In the genomic region with DNA sequence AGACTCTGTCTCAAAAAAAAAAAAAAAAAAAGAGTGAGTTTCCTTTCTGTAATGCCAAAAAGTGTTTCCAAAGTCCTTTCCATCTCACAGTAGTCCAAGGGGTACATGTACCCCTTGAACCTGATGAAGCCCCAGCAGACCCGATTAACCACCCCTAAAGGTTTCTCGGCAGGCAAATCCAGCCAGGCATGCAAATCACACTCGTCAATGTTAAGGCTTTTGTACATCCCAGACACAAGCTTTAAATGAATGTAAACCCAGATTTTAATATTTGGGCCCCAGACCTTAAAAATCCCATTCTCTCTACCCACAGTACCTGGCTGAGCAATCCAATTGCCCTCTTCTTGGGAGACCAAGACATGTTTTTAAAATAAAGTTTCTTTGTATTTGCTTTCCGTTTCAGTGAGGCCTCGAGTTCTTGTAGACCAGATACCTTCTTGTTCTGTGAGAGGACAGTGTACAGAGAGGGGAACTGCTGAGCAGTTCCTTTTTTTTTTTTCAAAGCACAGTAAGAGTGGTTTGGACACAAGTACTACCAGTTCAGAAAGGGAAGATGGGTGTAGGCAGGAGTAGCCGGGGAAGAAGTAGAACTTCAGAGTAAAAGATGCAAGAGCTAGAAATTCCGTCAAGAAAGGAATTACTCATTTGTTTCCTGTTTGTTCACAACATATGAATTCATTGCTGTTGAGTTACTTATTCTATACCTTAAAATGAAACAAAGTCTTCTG, we compare ENCODE assay signal across 9 cellular contexts. TPM values are rescaled to one million over a fixed set of nuclear protein-coding genes. Genes with fewer than 3 reads are reported as not detected.
DNase-seq lines count a peak whose midpoint lies in the region; ATAC-seq and TF ChIP-seq lines count a peak whose summit lies in the region.
"Had no signal": no experiment of that assay in that cellular context is flagged by ENCODE, and none has a peak within 500 bp of the region (broad histone marks: within the 10 kb centered on the region; RNA-seq: fewer than 3 reads in every experiment).

A gene with protein sequence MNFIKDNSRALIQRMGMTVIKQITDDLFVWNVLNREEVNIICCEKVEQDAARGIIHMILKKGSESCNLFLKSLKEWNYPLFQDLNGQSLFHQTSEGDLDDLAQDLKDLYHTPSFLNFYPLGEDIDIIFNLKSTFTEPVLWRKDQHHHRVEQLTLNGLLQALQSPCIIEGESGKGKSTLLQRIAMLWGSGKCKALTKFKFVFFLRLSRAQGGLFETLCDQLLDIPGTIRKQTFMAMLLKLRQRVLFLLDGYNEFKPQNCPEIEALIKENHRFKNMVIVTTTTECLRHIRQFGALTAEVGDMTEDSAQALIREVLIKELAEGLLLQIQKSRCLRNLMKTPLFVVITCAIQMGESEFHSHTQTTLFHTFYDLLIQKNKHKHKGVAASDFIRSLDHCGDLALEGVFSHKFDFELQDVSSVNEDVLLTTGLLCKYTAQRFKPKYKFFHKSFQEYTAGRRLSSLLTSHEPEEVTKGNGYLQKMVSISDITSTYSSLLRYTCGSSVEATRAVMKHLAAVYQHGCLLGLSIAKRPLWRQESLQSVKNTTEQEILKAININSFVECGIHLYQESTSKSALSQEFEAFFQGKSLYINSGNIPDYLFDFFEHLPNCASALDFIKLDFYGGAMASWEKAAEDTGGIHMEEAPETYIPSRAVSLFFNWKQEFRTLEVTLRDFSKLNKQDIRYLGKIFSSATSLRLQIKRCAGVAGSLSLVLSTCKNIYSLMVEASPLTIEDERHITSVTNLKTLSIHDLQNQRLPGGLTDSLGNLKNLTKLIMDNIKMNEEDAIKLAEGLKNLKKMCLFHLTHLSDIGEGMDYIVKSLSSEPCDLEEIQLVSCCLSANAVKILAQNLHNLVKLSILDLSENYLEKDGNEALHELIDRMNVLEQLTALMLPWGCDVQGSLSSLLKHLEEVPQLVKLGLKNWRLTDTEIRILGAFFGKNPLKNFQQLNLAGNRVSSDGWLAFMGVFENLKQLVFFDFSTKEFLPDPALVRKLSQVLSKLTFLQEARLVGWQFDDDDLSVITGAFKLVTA (minus strand): TSS at position 465 of the 728 bp plus-strand sequence. CDS start 8,111 bp downstream, outside the sequence.

- no peak for TF ChIP-seq CTCF in foreskin fibroblast (IDR thresholded peaks at IDR 0.05; ENCODE audit: low read depth, low read length)
- no peak for TF ChIP-seq CTCF in mammary epithelial cell (conservative IDR thresholded peaks at IDR 0.05 in 1 of 2, IDR thresholded peaks at IDR 0.05 in 1 of 2; ENCODE audit: extremely low read depth in 1 of 2, insufficient read depth in 1 of 2, low read depth in 1 of 2, low read length in 2 of 2)

- no peaks in the 10 kb centered on the region for H4K20me1 ChIP-seq in mammary epithelial cell (ENCODE audit: insufficient read depth, low read length)

- H3K27me3 ChIP-seq in mammary epithelial cell (ENCODE audit: insufficient read depth, low read length): no peaks in the 10 kb centered on the region

- ATAC-seq in GM18861 (IDR thresholded peaks at IDR 0.05; ENCODE audit: unreplicated experiment) (peak; percentile 90), HG02610 (IDR thresholded peaks at IDR 0.05; ENCODE audit: unreplicated experiment) (peak; percentile 87), left lobe of liver (peak; percentile 59)

- in situ Hi-C loops in mammary epithelial cell (cut with MboI; ENCODE audit: low sequenced_read_pairs in 2 of 2): no loop called here

- H3K4me1 ChIP-seq in mammary epithelial cell (ENCODE audit: insufficient read depth, low read length): no peaks in the 10 kb centered on the region

- no peaks in the 10 kb centered on the region for H3K36me3 ChIP-seq in mammary epithelial cell (ENCODE audit: insufficient read depth, low read length)

- H3K4me3 ChIP-seq in foreskin fibroblast (ENCODE audit: low read depth in 1 of 2, low read length in 2 of 2) (no peak within 1 kb of the TSS), mammary epithelial cell (replicated peaks in 1 of 3; ENCODE audit: insufficient read depth in 1 of 3, low read depth in 2 of 3, low read length in 3 of 3) (no peak within 1 kb of the TSS)

- dilution Hi-C loops in mammary epithelial cell (cut with HindIII; ENCODE audit: low sequenced_read_pairs): no loop called here

- WGBS in mammary epithelial cell (ENCODE audit: low coverage, missing lambda C conversion rate): 69% methylated on average over 7 of the region's 7 CpGs

- H2AFZ ChIP-seq in mammary epithelial cell (ENCODE audit: low read depth, low read length): no peak within 1 kb of the TSS

- H3K4me2 ChIP-seq in mammary epithelial cell (ENCODE audit: insufficient read depth, low read depth, low read length): no peak within 1 kb of the TSS

- H3K9me3 ChIP-seq in mammary epithelial cell (replicated peaks; ENCODE audit: insufficient read depth, low read length): no peaks in the 10 kb centered on the region

- H3K27ac ChIP-seq in mammary epithelial cell (ENCODE audit: insufficient read depth, low read depth, low read length): no peak within 1 kb of the TSS

- no peak within 1 kb of the TSS for H3K9ac ChIP-seq in mammary epithelial cell (ENCODE audit: insufficient read depth, low read length)

- H3K79me2 ChIP-seq in mammary epithelial cell (ENCODE audit: insufficient read depth, low read length): no peaks in the 10 kb centered on the region

- intact Hi-C loops in mammary epithelial cell (cut with micrococcal nuclease): no loop called here

- BruUV-seq in mammary epithelial cell (replicated peaks; lab: Mats Ljungman, UMichigan): no TSS peak

- DNase-seq in NOMO-1 (lab: John Stamatoyannopoulos, UW; ENCODE audit: unreplicated experiment in 2 of 2) (peak; percentile 88 to 95), left lobe of liver (ENCODE audit: low spot score) (no peak), anterior cingulate cortex (lab: John Stamatoyannopoulos, UW) (no peak), foreskin fibroblast (no peak), mammary epithelial cell (no peak)
- no peak for DNase-seq in stimulated activated CD4-positive, alpha-beta T cell treated with anti-CD3 and anti-CD28 coated beads, Interleukin-2, amount 100 ng/mL, for 48 hours

- CTCF ChIA-PET in mammary epithelial cell (lab: Charles Lee; ENCODE audit: low non-redundant PET): no interaction called here

RNA-seq across cellular contexts. Expression of the gene that starts here (rescaled TPM):
- total RNA-seq in left lobe of liver (0.70 TPM), mammary epithelial cell (not detected)
- polyA plus RNA-seq in mammary epithelial cell: not detected
- not detected for polyA minus RNA-seq in mammary epithelial cell
- total RNA-seq: IMR-90 had no signal
- polyA plus RNA-seq: IMR-90 had no signal

Comparison
In these comparisons a context has a peak if more than half of its experiments do, and no peak if none do; other contexts are left out.
1. Peak in ATAC-seq in left lobe of liver; RNA of the gene not detected or under 1 TPM.
2. DNase-seq: peak in NOMO-1 (2 of 2); none in left lobe of liver (single experiment), anterior cingulate cortex (0 of 58), foreskin fibroblast (0 of 2), mammary epithelial cell (single experiment) and stimulated activated CD4-positive, alpha-beta T cell treated with anti-CD3 and anti-CD28 coated beads, Interleukin-2, amount 100 ng/mL, for 48 hours (0 of 2).
3. Peak in every context shown above with its lines, with median percentiles within 50 percentile points of each other: ATAC-seq.